In genomic region chr12:69284131-69284530, GRCh38 we compare ENCODE assay signal across 8 cellular contexts. TPM values are rescaled to one million over a fixed set of nuclear protein-coding genes. Genes with fewer than 3 reads are reported as not detected.
DNase-seq lines count a peak whose midpoint lies in the region; ATAC-seq and TF ChIP-seq lines count a peak whose summit lies in the region.

No MANE protein-coding gene starts in this region.

- no peaks in the 10 kb centered on the region for H4K20me1 ChIP-seq in fibroblast of lung (ENCODE audit: control insufficient read depth, extremely low read depth, insufficient read depth, low read length)

- peaks cover 21% of the 10 kb centered on the region for H3K4me1 Mint-ChIP-seq in CD14-positive monocyte
- H3K4me1 Mint-ChIP-seq in activated CD4-positive, alpha-beta memory T cell treated with anti-CD3 and anti-CD28 coated beads, Interleukin-2, amount 10 ng/mL, durations not matched to agents 7 days and 5 days: peaks cover 13% of the 10 kb centered on the region

- WGBS in testis, 2 donors: 2% methylated on average over 19 of the region's 19 CpGs

- DNase-seq in CD14-positive monocyte (ENCODE audit: low spot score) (peak; percentile 69), NCI-H2081 (lab: John Stamatoyannopoulos, UW) (peak; percentile 67 to 74), fibroblast of lung (ENCODE audit: low read depth in 2 of 2) (peak; percentile 77 to 78), testis (peak; percentile 84), NK-92 (lab: John Stamatoyannopoulos, UW; ENCODE audit: unreplicated experiment) (no peak)
- peak; percentile 21 for DNase-seq in activated CD4-positive, alpha-beta memory T cell treated with anti-CD3 and anti-CD28 coated beads, Interleukin-2, amount 10 ng/mL, durations not matched to agents 7 days and 5 days

- no peak overlapping the region for H2AFZ ChIP-seq in fibroblast of lung (ENCODE audit: low read length)

- peak overlapping the region; percentile 76 for H3K4me2 ChIP-seq in fibroblast of lung (ENCODE audit: extremely low read depth, insufficient read depth, low read length)

- ATAC-seq in GM21529 (IDR thresholded peaks at IDR 0.05; ENCODE audit: unreplicated experiment): peak; percentile 72

- peaks cover 23 to 34% (median 24%) of the 10 kb centered on the region in 3 donors for H3K27me3 Mint-ChIP-seq in CD14-positive monocyte (ENCODE audit: low read depth in 3 of 3)
- peaks cover 27% of the 10 kb centered on the region for H3K27me3 Mint-ChIP-seq in activated CD4-positive, alpha-beta memory T cell treated with anti-CD3 and anti-CD28 coated beads, Interleukin-2, amount 10 ng/mL, durations not matched to agents 7 days and 5 days

- CTCF ChIA-PET in activated CD4-positive, alpha-beta memory T cell treated with anti-CD3 and anti-CD28 coated beads, Interleukin-2, amount 10 ng/mL, durations not matched to agents 7 days and 5 days (lab: Charles Lee): interaction anchor here (1.6 kb wide), 1 partner anchor 130 kb away, joined by 6 read pairs; no protein-coding TSS in a partner anchor

- no peak overlapping the region for H3K9ac ChIP-seq in fibroblast of lung (ENCODE audit: insufficient read depth, low read length)
- H3K9ac ChIP-seq in muscle layer of colon (ENCODE audit: low read length): peak overlapping the region; percentile 4

- no peaks in the 10 kb centered on the region for H3K36me3 Mint-ChIP-seq in CD14-positive monocyte
- H3K36me3 Mint-ChIP-seq in activated CD4-positive, alpha-beta memory T cell treated with anti-CD3 and anti-CD28 coated beads, Interleukin-2, amount 10 ng/mL, durations not matched to agents 7 days and 5 days (ENCODE audit: low read depth): no peaks in the 10 kb centered on the region

- no peak overlapping the region for H3K27ac ChIP-seq in fibroblast of lung (ENCODE audit: insufficient read depth, low read length)
- H3K27ac ChIP-seq in muscle layer of colon (ENCODE audit: low read depth, low read length): no peak overlapping the region
- no peak overlapping the region for H3K27ac ChIP-seq in testis

- no peaks in the 10 kb centered on the region for H3K79me2 ChIP-seq in fibroblast of lung (ENCODE audit: control insufficient read depth, insufficient read depth, low read length)

- no peaks in the 10 kb centered on the region for H3K36me3 ChIP-seq in fibroblast of lung (ENCODE audit: control insufficient read depth, insufficient read depth, low read length)
- no peaks in the 10 kb centered on the region for H3K36me3 ChIP-seq in muscle layer of colon (ENCODE audit: insufficient read depth, low read length)
- no peaks in the 10 kb centered on the region for H3K36me3 ChIP-seq in testis (ENCODE audit: low read depth, missing control alignments)

- H3K4me1 ChIP-seq in fibroblast of lung (ENCODE audit: control insufficient read depth, extremely low read depth, insufficient read depth, low read length): no peaks in the 10 kb centered on the region
- peaks cover 11% of the 10 kb centered on the region for H3K4me1 ChIP-seq in muscle layer of colon (ENCODE audit: insufficient read depth, low read length)
- H3K4me1 ChIP-seq in testis: no peaks in the 10 kb centered on the region

- no peak overlapping the region for H3K27ac Mint-ChIP-seq in CD14-positive monocyte
- H3K27ac Mint-ChIP-seq in activated CD4-positive, alpha-beta memory T cell treated with anti-CD3 and anti-CD28 coated beads, Interleukin-2, amount 10 ng/mL, durations not matched to agents 7 days and 5 days: no peak overlapping the region

- TF ChIP-seq CTCF in CD14-positive monocyte (IDR thresholded peaks at IDR 0.05): no peak
- no peak for TF ChIP-seq CTCF in fibroblast of lung (conservative IDR thresholded peaks at IDR 0.05 in 1 of 2, IDR thresholded peaks at IDR 0.05 in 1 of 2; ENCODE audit: low read depth in 1 of 2, low read length in 2 of 2)
- TF ChIP-seq CTCF in testis (IDR thresholded peaks at IDR 0.05): no peak

- no peak for TF ChIP-seq POLR2A in testis (IDR thresholded peaks at IDR 0.05)

- H3K9me3 Mint-ChIP-seq in CD14-positive monocyte: no peaks in the 10 kb centered on the region
- no peaks in the 10 kb centered on the region for H3K9me3 Mint-ChIP-seq in activated CD4-positive, alpha-beta memory T cell treated with anti-CD3 and anti-CD28 coated beads, Interleukin-2, amount 10 ng/mL, durations not matched to agents 7 days and 5 days

- H3K4me3 Mint-ChIP-seq in CD14-positive monocyte: peak overlapping the region; percentile 61 to 81
- no peak overlapping the region for H3K4me3 Mint-ChIP-seq in activated CD4-positive, alpha-beta memory T cell treated with anti-CD3 and anti-CD28 coated beads, Interleukin-2, amount 10 ng/mL, durations not matched to agents 7 days and 5 days

- POLR2A ChIA-PET in activated CD4-positive, alpha-beta memory T cell treated with anti-CD3 and anti-CD28 coated beads, Interleukin-2, amount 10 ng/mL, durations not matched to agents 7 days and 5 days (lab: Charles Lee): interaction anchor here (0.8 kb wide), 1 partner anchor 46 kb away, joined by 3 read pairs; no protein-coding TSS in a partner anchor

- intact Hi-C loops in CD14-positive monocyte (cut with micrococcal nuclease) (no loop called here), testis (cut with DNase I; ENCODE audit: low total_unique reads) (no loop called here)

- no peaks in the 10 kb centered on the region for H3K9me3 ChIP-seq in fibroblast of lung (ENCODE audit: control insufficient read depth, insufficient read depth, low read depth, low read length)
- H3K9me3 ChIP-seq in muscle layer of colon (ENCODE audit: low read length): no peaks in the 10 kb centered on the region
- H3K9me3 ChIP-seq in testis: no peaks in the 10 kb centered on the region

- H3K4me3 ChIP-seq in fibroblast of lung (replicated peaks in 1 of 4; ENCODE audit: control extremely low read depth in 1 of 4, insufficient read depth in 1 of 4, low read depth in 3 of 4, low read length in 4 of 4): peak overlapping the region in 3 of 4 experiments; percentile 38 to 47 (median 42)
- H3K4me3 ChIP-seq in muscle layer of colon (ENCODE audit: low read depth in 1 of 2, low read length in 2 of 2): peak overlapping the region in 1 of 2 donors; percentile 28
- H3K4me3 ChIP-seq in testis: peak overlapping the region in 1 of 2 donors; percentile 12

- H3K27me3 ChIP-seq in fibroblast of lung (ENCODE audit: control insufficient read depth, insufficient read depth, low read length): no peaks in the 10 kb centered on the region
- H3K27me3 ChIP-seq in muscle layer of colon (ENCODE audit: control insufficient read depth in 1 of 2, insufficient read depth in 2 of 2, low read length in 2 of 2): no peaks in the 10 kb centered on the region
- H3K27me3 ChIP-seq in testis: no peaks in the 10 kb centered on the region

RNA-seq across cellular contexts. Expression of gene CPSF6, which starts 44.8 kb away (rescaled TPM):
- 10 to 100 TPM; 35.4 to 38.0 TPM for polyA plus RNA-seq in CD14-positive monocyte
- 10 to 100 TPM; 89.9 to 91.6 TPM for total RNA-seq in activated CD4-positive, alpha-beta memory T cell treated with anti-CD3 and anti-CD28 coated beads, Interleukin-2, amount 10 ng/mL, durations not matched to agents 7 days and 5 days
- total RNA-seq in fibroblast of lung: 18.0 and 29.3 TPM in 2 replicates
- 43.2 and 54.4 TPM in 2 replicates for polyA plus RNA-seq in fibroblast of lung
- 51.6 and 54.9 TPM in 2 replicates for polyA plus RNA-seq in fibroblast of lung (2012)
- 18.1 and 32.9 TPM in 2 replicates for polyA minus RNA-seq in fibroblast of lung (ENCODE audit: low replicate concordance)
- 10 to 100 TPM; 60.9 to 72.2 TPM for total RNA-seq in testis
- 41.2 TPM for polyA plus RNA-seq in testis (ENCODE audit: insufficient read depth, low read depth, low replicate concordance)
